ENCODE assay signal across 17 cellular contexts in the genomic region with DNA sequence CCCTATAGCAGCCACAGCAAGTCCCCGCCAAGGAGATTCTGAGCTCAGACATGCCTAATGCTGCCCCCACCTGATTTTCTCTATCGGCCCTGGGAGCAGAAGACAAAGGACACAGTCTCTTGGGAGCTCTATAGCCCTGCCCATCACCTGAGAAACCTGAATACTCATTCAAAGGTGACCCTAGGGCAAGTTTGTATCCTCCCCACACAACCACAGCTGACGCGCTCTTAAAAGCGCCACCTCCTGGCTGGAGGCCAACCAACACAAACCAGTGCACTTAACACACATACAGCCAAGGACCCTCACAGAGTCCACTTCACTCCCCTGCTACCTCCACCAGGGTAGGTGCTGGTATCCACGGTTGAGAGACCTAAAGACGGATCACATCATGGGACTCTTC. TPM values are rescaled to one million over a fixed set of nuclear protein-coding genes. Genes with fewer than 3 reads are reported as not detected.
DNase-seq lines count a peak whose midpoint lies in the region; ATAC-seq and TF ChIP-seq lines count a peak whose summit lies in the region.
"Had no signal": no experiment of that assay in that cellular context is flagged by ENCODE, and none has a peak within 500 bp of the region (broad histone marks: within the 10 kb centered on the region; RNA-seq: fewer than 3 reads in every experiment).

No MANE protein-coding gene starts in this region.

- H3K27me3 ChIP-seq in Loucy (ENCODE audit: insufficient read depth, low read length, poor library complexity, severe bottlenecking) (no peaks in the 10 kb centered on the region), brain microvascular endothelial cell (replicated peaks) (peaks cover 34% of the 10 kb centered on the region), adrenal gland (peaks cover 6% of the 10 kb centered on the region)
- H3K27me3 ChIP-seq: body of pancreas had no signal

- ATAC-seq in effector memory CD8-positive, alpha-beta T cell (replicated peaks) = no peak
- ATAC-seq: body of pancreas had no signal

- no peak overlapping the region for H3K4me3 Mint-ChIP-seq in Calu3 (ENCODE audit: low read depth, unreplicated experiment)
- H3K4me3 Mint-ChIP-seq in effector memory CD8-positive, alpha-beta T cell = no peak overlapping the region
- H3K4me3 Mint-ChIP-seq: CD4-positive, CD25-positive, alpha-beta regulatory T cell had no signal

- H3K36me3 Mint-ChIP-seq in Calu3 (ENCODE audit: insufficient read depth, unreplicated experiment) = no peaks in the 10 kb centered on the region
- H3K36me3 Mint-ChIP-seq in effector memory CD8-positive, alpha-beta T cell (ENCODE audit: insufficient read depth) = no peaks in the 10 kb centered on the region
- H3K36me3 Mint-ChIP-seq: CD4-positive, CD25-positive, alpha-beta regulatory T cell had no signal

- no peaks in the 10 kb centered on the region for H4K20me1 ChIP-seq in Loucy (ENCODE audit: insufficient read depth, low read length, poor library complexity, severe bottlenecking)

- no peak for TF ChIP-seq POLR2A in adrenal gland (IDR thresholded peaks at IDR 0.05)

- H3K4me3 ChIP-seq in Loucy (ENCODE audit: low read length, poor library complexity, severe bottlenecking) (no peak overlapping the region), brain microvascular endothelial cell (ENCODE audit: low read depth, low read length) (no peak overlapping the region), adrenal gland (no peak overlapping the region)
- H3K4me3 ChIP-seq: body of pancreas had no signal

- H3K9me2 ChIP-seq in Loucy (replicated peaks; ENCODE audit: low read depth, low read length) = no peaks in the 10 kb centered on the region

- in situ Hi-C loops in brain microvascular endothelial cell (cut with HindIII; ENCODE audit: low pct_ligation_motif_present, low sequenced_read_pairs) = no loop called here

- no peaks in the 10 kb centered on the region for H3K9me3 Mint-ChIP-seq in Calu3 (ENCODE audit: low read depth, unreplicated experiment)
- H3K9me3 Mint-ChIP-seq in effector memory CD8-positive, alpha-beta T cell = no peaks in the 10 kb centered on the region

- H3F3A ChIP-seq in Loucy (ENCODE audit: low read depth) = no peaks in the 10 kb centered on the region

- H3K27ac Mint-ChIP-seq in Calu3 (ENCODE audit: unreplicated experiment) = no peak overlapping the region
- H3K27ac Mint-ChIP-seq in effector memory CD8-positive, alpha-beta T cell = no peak overlapping the region
- H3K27ac Mint-ChIP-seq: CD4-positive, CD25-positive, alpha-beta regulatory T cell had no signal

- peaks cover 98% of the 10 kb centered on the region for H3K27me3 Mint-ChIP-seq in Calu3 (ENCODE audit: unreplicated experiment)
- peaks cover 81 to 95% of the 10 kb centered on the region in 2 donors for H3K27me3 Mint-ChIP-seq in effector memory CD8-positive, alpha-beta T cell

- intact Hi-C loops in Calu3 (cut with micrococcal nuclease; ENCODE audit: unreplicated experiment) = no loop called here
- intact Hi-C loops in adrenal gland (cut with DNase I) = no loop called here

- no peak overlapping the region for H3K4me2 ChIP-seq in Loucy (ENCODE audit: low read depth, low read length, poor library complexity, severe bottlenecking)

- 29 to 59% (median 46%) methylated on average over 5 to 7 of the region's 7 CpGs for WGBS in adrenal gland, 4 donors

- H3K9ac ChIP-seq in Loucy (ENCODE audit: low read depth, low read length, poor library complexity, severe bottlenecking) = no peak overlapping the region

- TF ChIP-seq CTCF in 22Rv1 (IDR thresholded peaks at IDR 0.05) (peak; percentile 31), Calu3 (IDR thresholded peaks at IDR 0.05; ENCODE audit: unreplicated experiment) (no peak), Loucy (conservative IDR thresholded peaks at IDR 0.05; ENCODE audit: low read length) (peak; percentile 50), brain microvascular endothelial cell (IDR thresholded peaks at IDR 0.05; ENCODE audit: low read depth, low read length, missing control alignments) (peak; percentile 9), adrenal gland (IDR thresholded peaks at IDR 0.05) (no peak)

- no peak overlapping the region for H2AFZ ChIP-seq in Loucy (ENCODE audit: low read length)

- DNase-seq in Calu3 (peak; percentile 20), brain microvascular endothelial cell (no peak), adrenal gland (no peak), occipital lobe (lab: John Stamatoyannopoulos, UW) (no peak)
- DNase-seq in effector memory CD8-positive, alpha-beta T cell = no peak
- DNase-seq in activated effector memory CD4-positive, alpha-beta T cell treated with Interleukin-2 at 50 U/mL for 16 hours = no peak
- DNase-seq: activated CD4-positive, CD25-positive, alpha-beta regulatory T cell treated with anti-CD3 and anti-CD28 coated beads, Interleukin-2, amount 50 U/mL, for 72 hours; GOT3; SW 1271 had no signal

- H3K9me3 ChIP-seq in Loucy (ENCODE audit: insufficient read depth, low read depth, low read length) (no peaks in the 10 kb centered on the region), adrenal gland (replicated peaks in 1 of 3) (no peaks in the 10 kb centered on the region)
- H3K9me3 ChIP-seq: body of pancreas had no signal

- no TSS peak for BruUV-seq in Calu3 (replicated peaks; lab: Mats Ljungman, UMichigan)

- H3K79me2 ChIP-seq in Loucy (ENCODE audit: insufficient read depth, low read length) = no peaks in the 10 kb centered on the region

- H3K4me1 ChIP-seq in Loucy (ENCODE audit: insufficient read depth, low read length, poor library complexity, severe bottlenecking) = no peaks in the 10 kb centered on the region
- H3K4me1 ChIP-seq in adrenal gland (replicated peaks in 1 of 2) = no peaks in the 10 kb centered on the region
- H3K4me1 ChIP-seq: body of pancreas had no signal

- no peaks in the 10 kb centered on the region for H3K4me1 Mint-ChIP-seq in Calu3 (ENCODE audit: low read depth, unreplicated experiment)
- H3K4me1 Mint-ChIP-seq in effector memory CD8-positive, alpha-beta T cell (ENCODE audit: low read depth in 2 of 2) = no peaks in the 10 kb centered on the region
- H3K4me1 Mint-ChIP-seq: CD4-positive, CD25-positive, alpha-beta regulatory T cell had no signal

- H3K27ac ChIP-seq in 22Rv1 = no peak overlapping the region
- no peak overlapping the region for H3K27ac ChIP-seq in brain microvascular endothelial cell
- no peak overlapping the region for H3K27ac ChIP-seq in adrenal gland
- H3K27ac ChIP-seq: body of pancreas had no signal

- CTCF ChIA-PET in Calu3 (lab: Charles Lee) = interaction anchor here (0.7 to 1.0 kb wide), 3 partner anchors 8 to 21 kb away, joined by 3 to 11 read pairs (median 3); no protein-coding TSS in a partner anchor

- no peaks in the 10 kb centered on the region for H3K36me3 ChIP-seq in Loucy (ENCODE audit: insufficient read depth, low read length)
- H3K36me3 ChIP-seq in brain microvascular endothelial cell (replicated peaks) = no peaks in the 10 kb centered on the region
- H3K36me3 ChIP-seq in adrenal gland (replicated peaks in 1 of 2) = no peaks in the 10 kb centered on the region

RNA-seq across cellular contexts. Expression of a gene that starts 8.8 kb away (rescaled TPM):
- total RNA-seq in Calu3 (2022) (not detected in 2 replicates), adrenal gland (under 1 TPM in 3 of 8 donors, not detected in 5; 0.11 to 0.44 (median 0.34) TPM), occipital lobe (1.6 TPM)
- polyA plus RNA-seq in adrenal gland = 1 to 10 TPM in 1 of 3 donors, under 1 TPM in 2; 0.20 to 1.7 (median 0.24) TPM
- total RNA-seq: body of pancreas; CD4-positive, CD25-positive, alpha-beta regulatory T cell; glomerular endothelial cell; liver had no signal
- polyA plus RNA-seq: CD4-positive, CD25-positive, alpha-beta regulatory T cell; liver had no signal

RNA-seq across cellular contexts. Expression of a gene that starts 26.7 kb away (rescaled TPM):
- total RNA-seq in Calu3 (2022) = not detected in 2 replicates
- not detected for total RNA-seq in adrenal gland
- under 1 TPM in 1 of 3 donors, not detected in 2; 0.17 TPM for polyA plus RNA-seq in adrenal gland
- total RNA-seq in occipital lobe = not detected
- total RNA-seq: body of pancreas; CD4-positive, CD25-positive, alpha-beta regulatory T cell; glomerular endothelial cell; temporal lobe had no signal
- polyA plus RNA-seq: CD4-positive, CD25-positive, alpha-beta regulatory T cell; neural cell had no signal

RNA-seq across cellular contexts. Expression of a gene that starts 54.3 kb away (rescaled TPM):
- total RNA-seq in Calu3 (2022) (31.0 and 32.7 TPM in 2 replicates), adrenal gland (10 to 100 TPM in 6 of 8 donors, 1 to 10 TPM in 2; 3.3 to 29.6 (median 15.0) TPM), occipital lobe (5.8 TPM)
- polyA plus RNA-seq in adrenal gland = 10 to 100 TPM in 2 of 3 donors, 1 to 10 TPM in 1; 2.8 to 45.9 (median 24.3) TPM

Comparison
In these comparisons a context has a peak if more than half of its experiments do, and no peak if none do; other contexts are left out.
1. CTCF ChIP-seq: peak in 22Rv1 (single experiment), Loucy (single experiment) and brain microvascular endothelial cell (single experiment); none in Calu3 (single experiment) and adrenal gland (0 of 6).